In the genomic region with DNA sequence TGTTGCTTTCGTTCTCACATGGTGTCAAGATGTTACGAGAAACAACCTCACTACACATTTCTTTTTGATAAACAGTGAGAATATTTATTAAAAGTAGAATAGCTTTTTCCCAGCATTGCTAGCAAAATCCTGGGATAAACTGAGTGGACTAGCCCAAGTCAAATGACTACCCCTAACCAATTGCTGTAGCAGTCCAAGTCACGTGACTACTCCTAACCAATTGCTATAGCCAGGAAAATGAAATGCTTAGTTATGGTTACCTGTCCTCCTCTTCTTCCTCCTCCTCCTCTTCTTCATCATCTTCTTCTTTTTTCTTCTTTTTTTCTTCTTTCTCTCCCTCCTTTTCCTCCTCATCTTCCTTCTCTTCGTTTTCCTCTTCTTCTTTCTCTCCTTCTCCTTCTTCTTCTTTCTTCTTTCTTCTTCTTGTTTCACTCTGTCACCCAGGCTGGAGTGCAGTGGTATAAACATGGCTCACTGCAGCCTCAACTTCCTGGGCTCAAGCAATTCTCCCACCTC, we compare ENCODE assay signal across 8 cellular contexts.
"Had no signal": no experiment of that assay in that cellular context is flagged by ENCODE, and none has a peak within 500 bp of the region (broad histone marks: within the 10 kb centered on the region; RNA-seq: fewer than 3 reads in every experiment).

No MANE protein-coding gene starts in this region.

- H3K36me3 ChIP-seq: HAP-1 had no signal

- H3K9me3 ChIP-seq: HAP-1 had no signal

- ATAC-seq: HCT116 had no signal

- DNase-seq: GM23248, GOT3, H7, Kasumi-1, KG1 had no signal

- H2AFZ ChIP-seq: GM23248 had no signal

- H3K27ac ChIP-seq: GM23248 had no signal

- H3K4me3 ChIP-seq: GM23248, HAP-1 had no signal

- H3K9ac ChIP-seq: GM23248 had no signal

- FAIRE-seq: HTR-8/SVneo had no signal

- H3K4me1 ChIP-seq: HAP-1 had no signal
